Comparison of ENCODE assay signal across 9 cellular contexts in genomic region chr13:110944121-110944967, GRCh38. TPM values are rescaled to one million over a fixed set of nuclear protein-coding genes. Genes with fewer than 3 reads are reported as not detected.
DNase-seq lines count a peak whose midpoint lies in the region; ATAC-seq, FAIRE-seq and TF ChIP-seq lines count a peak whose summit lies in the region.
"Had no signal": no experiment of that assay in that cellular context is flagged by ENCODE, and none has a peak within 500 bp of the region (broad histone marks: within the 10 kb centered on the region; RNA-seq: fewer than 3 reads in every experiment).

No MANE protein-coding gene starts in this region.

- H3K4me2 ChIP-seq in A549 (no peak overlapping the region), GM12878 (ENCODE audit: control insufficient read depth, insufficient read depth) (no peak overlapping the region)

- POLR2A ChIA-PET in A549 (lab: Yijun Ruan, JAX), result no interaction called here
- POLR2A ChIA-PET in GM12878 (lab: Charles Lee), result no interaction called here

- TF ChIP-seq RAD21 in A549 (conservative IDR thresholded peaks at IDR 0.05 in 1 of 2, IDR thresholded peaks at IDR 0.05 in 1 of 2) (peak; percentile 72 to 91), GM12878 (IDR thresholded peaks at IDR 0.05; ENCODE audit: insufficient read depth, low read depth, low read length) (peak; percentile 92)

- H3K9ac ChIP-seq in GM12878 (ENCODE audit: control insufficient read depth, insufficient read depth, low read length), result no peak overlapping the region

- no peaks in the 10 kb centered on the region for H4K20me1 ChIP-seq in GM12878 (ENCODE audit: control insufficient read depth, insufficient read depth)

- intact Hi-C loops in GM12878 (cut with micrococcal nuclease; ENCODE audit: unreplicated experiment), result loop anchor here (1.0 kb wide), 1 partner anchor 106 kb away; no protein-coding TSS in a partner anchor
- intact Hi-C loops in uterus (cut with DNase I; ENCODE audit: low total_unique reads), result no loop called here

- H3K27ac ChIP-seq in A549 (no peak overlapping the region), GM12878 (ENCODE audit: control insufficient read depth, insufficient read depth) (no peak overlapping the region), uterus (no peak overlapping the region)

- H3K4me3 ChIP-seq in A549 (no peak overlapping the region), GM06990 (replicated peaks; ENCODE audit: low read depth, low read length) (no peak overlapping the region), GM12878 (no peak overlapping the region), uterus (no peak overlapping the region)
- H3K4me3 ChIP-seq: lung had no signal

- SMC1A ChIA-PET in GM12878 (lab: Charles Lee; ENCODE audit: uncharacterized antibody, unreplicated experiment), result interaction anchor here (0.7 to 3.1 kb wide), 12 partner anchors 18 to 271 kb away, joined by 3 to 28 read pairs (median 4); partner anchors contain the start of gene ANKRD10

- 35% methylated on average over 8 of the region's 8 CpGs for WGBS in A549 (ENCODE audit: missing lambda C conversion rate)
- WGBS in GM12878 (ENCODE audit: insufficient coverage, insufficient replicate concordance, low lambda C conversion rate, missing lambda C conversion rate), result 45% methylated on average over 8 of the region's 8 CpGs

- TF ChIP-seq EP300 in A549 (IDR thresholded peaks at IDR 0.05), result no peak
- TF ChIP-seq EP300 in GM12878 (IDR thresholded peaks at IDR 0.05; ENCODE audit: borderline replicate concordance in 1 of 2, control insufficient read depth in 1 of 2, low read depth in 2 of 2, low read length in 2 of 2), result no peak

- H2AFZ ChIP-seq in GM12878 (ENCODE audit: control insufficient read depth, low read depth, low read length), result no peak overlapping the region

- H3K9me3 ChIP-seq in A549 (no peaks in the 10 kb centered on the region), GM12878 (replicated peaks; ENCODE audit: control insufficient read depth, insufficient read depth, low read length) (no peaks in the 10 kb centered on the region; the same call in 1 of the 3 replicates), uterus (no peaks in the 10 kb centered on the region)

- in situ Hi-C loops in GM12878 (cut with MboI), result no loop called here

- TF ChIP-seq POLR2A in A549 (IDR thresholded peaks at IDR 0.05; ENCODE audit: low read length), result no peak
- no peak for TF ChIP-seq POLR2A in GM12878 (IDR thresholded peaks at IDR 0.05; ENCODE audit: low read depth, low read length)
- TF ChIP-seq POLR2A in uterus (IDR thresholded peaks at IDR 0.05), result no peak

- H3K4me1 ChIP-seq in A549 (no peaks in the 10 kb centered on the region), GM12878 (ENCODE audit: control insufficient read depth, insufficient read depth, low read length) (peaks cover 8% of the 10 kb centered on the region; the same call in 1 of the 2 replicates), uterus (no peaks in the 10 kb centered on the region)

- RAD21 ChIA-PET in GM12878 (lab: Charles Lee; ENCODE audit: unreplicated experiment), result interaction anchor here (0.8 to 4.6 kb wide), 9 partner anchors 17 to 123 kb away, joined by 3 to 40 read pairs (median 4); partner anchors contain the start of gene ANKRD10

- no peaks in the 10 kb centered on the region for H3K79me2 ChIP-seq in GM12878 (ENCODE audit: control insufficient read depth, insufficient read depth, low read length)

- TF ChIP-seq CTCF in A549 (IDR thresholded peaks at IDR 0.05) (peak; percentile 44), GM06990 (IDR thresholded peaks at IDR 0.05; ENCODE audit: insufficient read depth, low read length, poor library complexity, severe bottlenecking) (peak; percentile 67), GM12878 (IDR thresholded peaks at IDR 0.05 in 2 of 3, conservative IDR thresholded peaks at IDR 0.05 in 1 of 3; ENCODE audit: control insufficient read depth in 2 of 3, extremely low read depth in 1 of 3, insufficient read depth in 1 of 3, low read depth in 3 of 3, low read length in 3 of 3) (peak; percentile 48 to 66 (median 63); a peak in 5 of 6 replicates), uterus (IDR thresholded peaks at IDR 0.05) (peak; percentile 19 to 78 (median 50))

- DNase-seq in A549 (ENCODE audit: low read depth in 1 of 2, low spot score in 1 of 2) (peak; percentile 44 to 65), GM06990 (ENCODE audit: extremely low read depth, insufficient read length) (no peak), NCI-H774 (lab: John Stamatoyannopoulos, UW) (peak; percentile 87), GM12878 (ENCODE audit: low read depth, low spot score) (no peak), left kidney (ENCODE audit: low read depth, low spot score) (peak; percentile 67), uterus (no peak), superior temporal gyrus (ENCODE audit: extremely low spot score) (no peak)

- H3K27me3 ChIP-seq in GM06990 (replicated peaks; ENCODE audit: control insufficient read depth, insufficient read depth, low read length), result no peaks in the 10 kb centered on the region
- H3K27me3 ChIP-seq in GM12878 (replicated peaks in 1 of 2; ENCODE audit: control insufficient read depth in 2 of 2, insufficient read depth in 2 of 2, low read length in 1 of 2), result no peaks in the 10 kb centered on the region
- no peaks in the 10 kb centered on the region for H3K27me3 ChIP-seq in uterus

- CTCF ChIA-PET in A549 (lab: Yijun Ruan, JAX) (interaction anchor here (0.6 to 3.0 kb wide), 10 partner anchors 7 to 272 kb away, joined by 3 to 13 read pairs (median 4); no protein-coding TSS in a partner anchor), GM12878 (lab: Yijun Ruan, JAX) (interaction anchor here (0.7 to 3.2 kb wide), 14 partner anchors 11 to 272 kb away, joined by 3 to 33 read pairs (median 4); partner anchors contain the start of gene ANKRD10)

- FAIRE-seq in A549 (lab: Jason Lieb, UNC), result peak; percentile 68
- peak; percentile 57 for FAIRE-seq in GM12878 (lab: Jason Lieb, UNC)

- H3K36me3 ChIP-seq in GM06990 (ENCODE audit: control insufficient read depth, insufficient read depth, low read length) (no peaks in the 10 kb centered on the region), GM12878 (ENCODE audit: control insufficient read depth in 2 of 2, insufficient read depth in 2 of 2, low read length in 1 of 2) (no peaks in the 10 kb centered on the region), uterus (no peaks in the 10 kb centered on the region)

- BruUV-seq in GM12878 (replicated peaks; lab: Mats Ljungman, UMichigan), result no TSS peak

- ATAC-seq in A549 (peak; percentile 91 to 96), HG02870 (IDR thresholded peaks at IDR 0.05; ENCODE audit: unreplicated experiment) (peak; percentile 58), GM12878 (peak; percentile 86)

TF ChIP-seq in A549, 52 proteins besides CTCF, POLR2A, EP300 and RAD21:
- TF ChIP-seq SMC3 (IDR thresholded peaks at IDR 0.05), result peak; percentile 75
- peak in 1 of 2 experiments; percentile 51; a peak in 1 of 4 replicates for TF ChIP-seq CEBPB (IDR thresholded peaks at IDR 0.05)
- TF ChIP-seq EHF (CRISPR knock-in tag; IDR thresholded peaks at IDR 0.05), result no peak
TF ChIP-seq in A549: peak in this region for 2.

TF ChIP-seq in GM12878, 131 proteins besides CTCF, POLR2A, EP300 and RAD21 (continues in another document):
- peak; percentile 67; the same call in 1 of the 2 replicates for TF ChIP-seq CBX5 (IDR thresholded peaks at IDR 0.05; ENCODE audit: low read depth)
- TF ChIP-seq POLR2AphosphoS2 (IDR thresholded peaks at IDR 0.05; ENCODE audit: low read depth, low read length), result no peak
- TF ChIP-seq RUNX3 (IDR thresholded peaks at IDR 0.05; ENCODE audit: low read length), result peak; percentile 79
- no peak for TF ChIP-seq RAD51 (IDR thresholded peaks at IDR 0.05)
- TF ChIP-seq E2F4 (IDR thresholded peaks at IDR 0.05; ENCODE audit: low read depth, low read length), result no peak
- peak; percentile 47; the same call in 1 of the 2 replicates for TF ChIP-seq YY1 (IDR thresholded peaks at IDR 0.05; ENCODE audit: low read depth, low read length)

RNA-seq across cellular contexts. Expression of gene ANKRD10, which starts 29.5 kb away (rescaled TPM):
- polyA plus RNA-seq in A549 (2011; rRNA removed), result 60.2 and 66.0 TPM in 2 replicates
- 23.3 and 26.1 TPM in 2 replicates for polyA plus RNA-seq in A549 (2012; cell fraction: cytosol; rRNA removed)
- polyA plus RNA-seq in A549 (2012; cell fraction: nucleus; rRNA removed), result 72.9 and 89.4 TPM in 2 replicates
- polyA plus RNA-seq in A549 (2017; fragmentation: RNase III; extraction: RNeasy Plus Mini Kit Qiagen cat#74134 plus additional on column Dnase treatment), result 27.8 to 35.9 TPM (median 32.1 TPM) in 3 replicates
- 56.5 and 92.3 TPM in 2 replicates for polyA minus RNA-seq in A549 (2011; rRNA and poly(A)+ RNA removed)
- total RNA-seq in GM12878 (2013; cell fraction: nucleolus; rRNA removed), result 583 and 599 TPM in 2 replicates
- 121 and 123 TPM in 2 replicates for total RNA-seq in GM12878 (2014; rRNA removed)
- 99.9 and 134 TPM in 2 replicates for total RNA-seq in GM12878 (2014; rRNA removed; fragmentation: Illumina TruSeq; extraction: Trizol)
- total RNA-seq in GM12878 (2021), result 82.4 and 99.4 TPM in 2 replicates
- 83.0 TPM for polyA plus RNA-seq in GM12878 (2011; ENCODE audit: low read depth)
- 199 and 280 TPM in 2 replicates for polyA plus RNA-seq in GM12878 (2011; rRNA removed)
- polyA plus RNA-seq in GM12878 (2011; cell fraction: cytosol; rRNA removed), result 62.8 and 75.6 TPM in 2 replicates
- 410 and 447 TPM in 2 replicates for polyA plus RNA-seq in GM12878 (2011; cell fraction: nucleus; rRNA removed)
- polyA plus RNA-seq in GM12878 (2012), result 87.9 and 91.2 TPM in 2 replicates
- 54.8 and 70.4 TPM in 2 replicates for polyA plus RNA-seq in GM12878 (2014; fragmentation: Illumina TruSeq; extraction: Trizol)
- polyA plus RNA-seq in GM12878 (2014; fragmentation: Nextera tagmentation; extraction: Ambion mirVana), result 10 to 100 TPM; 47.1 to 62.3 TPM
- polyA plus RNA-seq in GM12878 (2014; rRNA removed), result 90.2 and 90.8 TPM in 2 replicates
- polyA plus RNA-seq in GM12878 (2016; fragmentation: Nextera tagmentation; extraction: Ambion mirVana), result 100 to 1,000 TPM in 1 of 2 experiments, 10 to 100 TPM in 1; 95.1 to 101 TPM
- 107 and 137 TPM in 2 replicates for polyA minus RNA-seq in GM12878 (2011; rRNA and poly(A)+ RNA removed)
- polyA minus RNA-seq in GM12878 (2011; cell fraction: cytosol; rRNA and poly(A)+ RNA removed), result 87.7 and 99.2 TPM in 2 replicates
- 344 and 435 TPM in 2 replicates for polyA minus RNA-seq in GM12878 (2011; cell fraction: nucleus; rRNA and poly(A)+ RNA removed)
- 100 to 1,000 TPM; 128 to 268 (median 235) TPM for total RNA-seq in uterus

Comparison
In these comparisons a context has a peak if more than half of its experiments do, and no peak if none do; other contexts are left out.
1. DNase-seq: peak in A549 (2 of 2), NCI-H774 (single experiment) and left kidney (single experiment); none in GM06990 (single experiment), GM12878 (single experiment), uterus (0 of 2) and superior temporal gyrus (single experiment).
2. Of the 24 proteins assayed by ChIP-seq in both GM12878 and A549: peak only in GM12878: none; only in A549: none; in both: CTCF, RAD21 and SMC3; in neither: 20; mixed calls (peak in some experiments, not most) for 1.
3. Peak in every context shown above with its lines, with median percentiles within 50 percentile points of each other: ATAC-seq and CTCF ChIP-seq.